1 cellular context compared by ENCODE assay signal in genomic region chr16:47465919-47466630, GRCh38.
TF ChIP-seq lines count a peak whose summit lies in the region.

No MANE protein-coding gene starts in this region.

TF ChIP-seq in K562, 482 proteins besides CTCF, POLR2A, EP300 and RAD21:
- TF ChIP-seq HMBOX1 (IDR thresholded peaks at IDR 0.05) (peak; percentile 76), HNRNPH1 (optimal IDR thresholded peaks at IDR 0.05; ENCODE audit: low read depth, low read length) (no peak), SNIP1 (IDR thresholded peaks at IDR 0.05; ENCODE audit: low read depth) (no peak), TGIF2 (CRISPR knock-in tag; IDR thresholded peaks at IDR 0.05) (no peak), NFRKB (IDR thresholded peaks at IDR 0.05; ENCODE audit: low read depth) (0 out of 2 replicates have a peak, but pooled peaks have one; percentile 53), MLLT1 (IDR thresholded peaks at IDR 0.05) (peak; percentile 66 to 67; a peak in 2 of 4 replicates), ZNF512 (tag; IDR thresholded peaks at IDR 0.05) (0 out of 2 replicates have a peak, but pooled peaks have one; percentile 39), XRCC3 (IDR thresholded peaks at IDR 0.05) (no peak), SMARCA4 (IDR thresholded peaks at IDR 0.05) (0 out of 2 replicates have a peak, but pooled peaks have one; percentile 19), BRD9 (IDR thresholded peaks at IDR 0.05; ENCODE audit: low read depth, partially characterized antibody) (peak; percentile 24), RCOR1 (IDR thresholded peaks at IDR 0.05; ENCODE audit: borderline replicate concordance in 1 of 2, low read depth in 2 of 2, low read length in 2 of 2) (no peak), NBN (IDR thresholded peaks at IDR 0.05; ENCODE audit: low read depth) (0 out of 2 replicates have a peak, but pooled peaks have one; percentile 19), ZC3H4 (CRISPR knock-in tag; IDR thresholded peaks at IDR 0.05; ENCODE audit: borderline replicate concordance) (no peak), SMARCB1 (IDR thresholded peaks at IDR 0.05; ENCODE audit: insufficient read length, low read depth) (peak; percentile 63)
TF ChIP-seq in K562: peak in this region for 8.
